1 cellular context compared by ENCODE assay signal in the genomic region with DNA sequence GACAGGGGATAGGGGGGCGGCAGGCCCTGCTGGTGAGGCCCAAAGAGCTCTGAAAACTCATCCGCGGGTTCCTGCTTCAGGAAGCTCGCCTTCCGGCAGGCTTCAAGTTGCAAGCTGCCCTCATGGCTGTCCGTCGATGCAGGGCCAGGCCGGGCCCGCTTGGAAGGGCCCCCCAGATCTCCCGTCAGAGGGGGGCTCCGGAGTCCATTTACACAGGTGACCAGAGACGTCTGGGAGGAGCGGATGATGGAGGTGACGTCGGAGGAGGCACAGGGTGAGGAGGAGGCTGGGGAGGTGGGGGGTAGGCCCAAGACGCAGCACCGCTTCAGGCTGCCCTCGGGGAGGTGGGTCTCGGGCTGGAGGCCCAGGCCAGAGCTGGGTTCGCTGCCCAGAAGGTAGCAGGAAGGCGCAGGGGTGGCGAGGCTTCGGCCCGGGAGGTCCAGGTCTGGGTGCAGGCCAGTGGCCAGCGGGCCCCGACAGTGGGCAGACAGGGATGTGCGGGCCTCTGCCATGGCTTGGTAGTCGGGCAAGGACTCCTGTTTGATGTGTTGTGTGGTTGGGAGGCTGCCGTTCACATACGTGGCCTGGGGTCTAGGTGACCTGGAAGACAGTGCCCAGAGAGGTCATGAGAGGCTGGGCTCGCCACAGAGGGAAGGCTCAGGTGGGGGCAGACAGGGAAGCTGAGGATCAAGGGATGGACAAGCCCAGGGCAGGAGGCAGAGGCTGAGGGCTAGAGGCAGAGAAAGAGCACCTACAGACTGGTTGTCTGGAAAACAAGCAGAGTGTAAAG.
TF ChIP-seq lines count a peak whose summit lies in the region.

No MANE protein-coding gene starts in this region.

TF ChIP-seq in GM23338, 12 proteins besides CTCF, POLR2A, EP300 and RAD21 (continued from another document):
- TF ChIP-seq ETS1 (IDR thresholded peaks at IDR 0.05), result no peak
- no peak for TF ChIP-seq ZNF331 (CRISPR knock-in tag; IDR thresholded peaks at IDR 0.05; ENCODE audit: low read depth)
